ENCODE assay signal across 17 cellular contexts in the genomic region with DNA sequence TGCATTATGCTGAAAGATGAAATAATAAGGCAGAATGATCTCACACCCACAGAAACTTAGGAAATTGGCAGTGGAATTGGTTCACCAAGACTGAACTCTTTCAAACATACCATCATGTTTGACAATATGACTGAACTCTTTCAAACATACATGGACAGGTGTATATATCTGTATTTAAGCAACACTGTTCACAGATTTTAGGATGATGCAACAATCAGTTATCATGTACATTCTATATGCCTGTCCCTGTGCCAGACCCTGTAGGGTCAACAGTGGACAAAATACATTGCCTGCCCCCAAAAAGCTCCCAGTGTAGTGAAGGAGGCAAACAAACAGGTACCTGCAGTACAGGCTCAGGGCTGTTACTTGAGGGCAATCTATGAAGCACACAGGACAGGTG. TPM values are rescaled to one million over a fixed set of nuclear protein-coding genes. Genes with fewer than 3 reads are reported as not detected.
DNase-seq lines count a peak whose midpoint lies in the region; ATAC-seq, FAIRE-seq and TF ChIP-seq lines count a peak whose summit lies in the region.
"Had no signal": no experiment of that assay in that cellular context is flagged by ENCODE, and none has a peak within 500 bp of the region (broad histone marks: within the 10 kb centered on the region; RNA-seq: fewer than 3 reads in every experiment).

No MANE protein-coding gene starts in this region.

- H2BK120ac ChIP-seq in IMR-90 (ENCODE audit: low read depth, low read length): no peak overlapping the region

- no peak overlapping the region for H4K91ac ChIP-seq in IMR-90 (ENCODE audit: insufficient read depth, low read depth, low read length)

- H2AFZ ChIP-seq in IMR-90 (replicated peaks; ENCODE audit: low read length, poor library complexity) (no peak overlapping the region), K562 (ENCODE audit: low read depth, low read length) (no peak overlapping the region)

- ATAC-seq in IMR-90 (ENCODE audit: low read depth) (no peak), K562 (no peak), right cardiac atrium (no peak)
- ATAC-seq: CD8-positive, alpha-beta T cell; GM23338 had no signal

- no peak overlapping the region for H3K4me2 ChIP-seq in IMR-90 (ENCODE audit: low read depth, low read length)
- H3K4me2 ChIP-seq in K562 (ENCODE audit: insufficient read depth, low read length): no peak overlapping the region; the same call in 1 of the 2 replicates
- H3K4me2 ChIP-seq: BLaER1, GM23338 had no signal

- intact Hi-C loops in IMR-90 (cut with micrococcal nuclease): loop anchor here (10.0 kb wide), 1 partner anchor 658 kb away; no protein-coding TSS in a partner anchor
- intact Hi-C loops in K562 (cut with micrococcal nuclease): loop anchor here (5.0 to 10.0 kb wide), 3 partner anchors 85 to 408 kb away; no protein-coding TSS in a partner anchor
- intact Hi-C loops in right cardiac atrium (cut with DNase I): loop anchor here in 2 of 4 donors (5.0 to 10.0 kb wide), 2 partner anchors 155 to 158 kb away; partner anchors contain the start of genes EIF5B (in 2 of the 2) and TXNDC9 (in 2 of the 2)

- no peak overlapping the region for H4K5ac ChIP-seq in IMR-90 (ENCODE audit: low read depth, low read length)

- no TSS peak for BruUV-seq in IMR-90 (replicated peaks; lab: Mats Ljungman, UMichigan)
- BruUV-seq in K562 (replicated peaks; lab: Mats Ljungman, UMichigan): no TSS peak

- H3K27ac ChIP-seq in IMR-90 (ENCODE audit: insufficient read depth, low read length) (no peak overlapping the region), K562 (ENCODE audit: extremely low read depth, low read depth, low read length) (no peak overlapping the region), right cardiac atrium (ENCODE audit: low read length) (no peak overlapping the region)
- H3K27ac ChIP-seq: BLaER1 had no signal

- dilution Hi-C loops in IMR-90 (cut with HindIII; ENCODE audit: low sequenced_read_pairs, unreplicated experiment): no loop called here

- no peak overlapping the region for H4K8ac ChIP-seq in IMR-90 (ENCODE audit: low read depth in 2 of 2, low read length in 2 of 2)

- no peak overlapping the region for H2BK5ac ChIP-seq in IMR-90 (ENCODE audit: low read depth, low read length, poor library complexity, severe bottlenecking)

- H3K27ac Mint-ChIP-seq in activated naive CD4-positive, alpha-beta T cell treated with anti-CD3 and anti-CD28 coated beads, Interleukin-2, amount 50 U/mL, for 24 hours: peak overlapping the region; percentile 6
- H3K27ac Mint-ChIP-seq: CD14-positive monocyte; CD8-positive, alpha-beta T cell; GM23338 had no signal

- H3K4me3 Mint-ChIP-seq in activated naive CD4-positive, alpha-beta T cell treated with anti-CD3 and anti-CD28 coated beads, Interleukin-2, amount 50 U/mL, for 24 hours: no peak overlapping the region
- H3K4me3 Mint-ChIP-seq: CD14-positive monocyte; CD8-positive, alpha-beta T cell; GM23338 had no signal

- H3K36me3 Mint-ChIP-seq in activated naive CD4-positive, alpha-beta T cell treated with anti-CD3 and anti-CD28 coated beads, Interleukin-2, amount 50 U/mL, for 24 hours: peaks cover 3% of the 10 kb centered on the region
- H3K36me3 Mint-ChIP-seq: CD14-positive monocyte had no signal

- H3K9me1 ChIP-seq in IMR-90 (ENCODE audit: insufficient read depth, low read length) (peaks cover 3% of the 10 kb centered on the region; the same call in 1 of the 2 replicates), K562 (ENCODE audit: control insufficient read depth, insufficient read depth, low read length) (no peaks in the 10 kb centered on the region)

- no peak for TF ChIP-seq CTCF in IMR-90 (conservative IDR thresholded peaks at IDR 0.05; ENCODE audit: low read depth, low read length)
- TF ChIP-seq CTCF in K562 (IDR thresholded peaks at IDR 0.05 in 2 of 3, conservative IDR thresholded peaks at IDR 0.05 in 1 of 3; ENCODE audit: insufficient read depth in 2 of 3, low read depth in 1 of 3, low read length in 3 of 3): no peak

- H2AK9ac ChIP-seq in IMR-90 (replicated peaks; ENCODE audit: low read depth, low read length, poor library complexity): no peak overlapping the region

- H3K4me3 ChIP-seq in IMR-90 (ENCODE audit: insufficient read depth, low read depth, low read length) (no peak overlapping the region), K562 (no peak overlapping the region), right cardiac atrium (ENCODE audit: low read length) (no peak overlapping the region)
- H3K4me3 ChIP-seq: BLaER1, GM23338 had no signal

- POLR2A ChIA-PET in IMR-90 (lab: Charles Lee; ENCODE audit: unreplicated experiment) (no interaction called here), K562 (lab: Yijun Ruan, JAX) (no interaction called here)

- H3K23ac ChIP-seq in IMR-90 (ENCODE audit: low read depth, low read length): no peak overlapping the region

- 0 out of 2 replicates have a peak, but pooled peaks cover 2% of the 10 kb centered on the region for H3K4me1 ChIP-seq in IMR-90 (ENCODE audit: control insufficient read depth, insufficient read depth, low read length)
- peaks cover 4 to 7% of the 10 kb centered on the region in 2 experiments; a peak in 3 of 5 replicates for H3K4me1 ChIP-seq in K562 (replicated peaks in 1 of 2; ENCODE audit: control insufficient read depth in 2 of 2, insufficient read depth in 2 of 2, low read length in 2 of 2)
- H3K4me1 ChIP-seq in right cardiac atrium (ENCODE audit: control insufficient read depth, insufficient read depth, low read length): no peaks in the 10 kb centered on the region

- H3K36me3 ChIP-seq in IMR-90 (ENCODE audit: control insufficient read depth, insufficient read depth, low read length) (no peaks in the 10 kb centered on the region), K562 (ENCODE audit: control insufficient read depth, insufficient read depth, low read length) (no peaks in the 10 kb centered on the region; the same call in 2 of the 3 replicates)
- H3K36me3 ChIP-seq: BLaER1 had no signal

- H3K79me2 ChIP-seq in K562 (ENCODE audit: control insufficient read depth, insufficient read depth, low read length): peaks cover 14% of the 10 kb centered on the region

- in situ Hi-C loops in IMR-90 (cut with MboI; ENCODE audit: low sequenced_read_pairs): no loop called here
- in situ Hi-C loops in K562 (cut with MboI): no loop called here

- no peak overlapping the region for H2AK5ac ChIP-seq in IMR-90 (ENCODE audit: low read depth, low read length)

- H3K14ac ChIP-seq in IMR-90 (replicated peaks; ENCODE audit: low read depth, low read length): no peak overlapping the region

- H3K9me3 ChIP-seq in IMR-90 (ENCODE audit: control insufficient read depth, insufficient read depth, low read length) (no peaks in the 10 kb centered on the region), K562 (replicated peaks; ENCODE audit: control insufficient read depth, insufficient read depth, low read depth, low read length) (no peaks in the 10 kb centered on the region), right cardiac atrium (ENCODE audit: control insufficient read depth, low read length) (no peaks in the 10 kb centered on the region)
- H3K9me3 ChIP-seq: BLaER1 had no signal

- H3K9ac ChIP-seq in IMR-90 (ENCODE audit: low read depth, low read length) (no peak overlapping the region), K562 (ENCODE audit: insufficient read depth in 1 of 2, low read depth in 2 of 2, low read length in 2 of 2) (no peak overlapping the region)
- H3K9ac ChIP-seq: BLaER1 had no signal

- CTCF ChIA-PET in IMR-90 (lab: Yijun Ruan, JAX) (no interaction called here), K562 (lab: Yijun Ruan, JAX; ENCODE audit: low intra/inter-chr PET ratio) (no interaction called here)

- no peak overlapping the region for H3K56ac ChIP-seq in IMR-90 (ENCODE audit: extremely low read depth, insufficient read depth, low read length)

- peaks cover 16% of the 10 kb centered on the region for H3K4me1 Mint-ChIP-seq in activated naive CD4-positive, alpha-beta T cell treated with anti-CD3 and anti-CD28 coated beads, Interleukin-2, amount 50 U/mL, for 24 hours

- H3K79me1 ChIP-seq in IMR-90 (ENCODE audit: low read depth in 1 of 2, low read length in 2 of 2): peaks cover 8 to 15% of the 10 kb centered on the region in 2 experiments

- no peak for TF ChIP-seq RAD21 in IMR-90 (IDR thresholded peaks at IDR 0.05; ENCODE audit: low read length)
- no peak for TF ChIP-seq RAD21 in K562 (CRISPR knock-in tag; conservative IDR thresholded peaks at IDR 0.05 in 1 of 2, IDR thresholded peaks at IDR 0.05 in 1 of 2)

- H2BK20ac ChIP-seq in IMR-90 (ENCODE audit: low read depth, low read length): no peak overlapping the region

- no peak for TF ChIP-seq EP300 in K562 (IDR thresholded peaks at IDR 0.05; ENCODE audit: low read length)

- no peak for DNase-seq in activated naive CD4-positive, alpha-beta T cell treated with Interleukin-2 at 50 U/mL for 16 hours
- DNase-seq in IMR-90 (no peak), K562 (ENCODE audit: extremely low read depth in 1 of 4, low spot score in 3 of 4) (no peak), epidermal melanocyte (ENCODE audit: insufficient read length, low spot score) (no peak), right cardiac atrium (no peak), NCI-H748 treated with DMSO at 0.1 percent for 48 hours (lab: John Stamatoyannopoulos, UW) (no peak)
- DNase-seq: 8988T; Calu3; CD8-positive, alpha-beta T cell; DMS79 treated with DMSO at 0.1 percent for 48 hours; GF-D8; HCEC 1CT had no signal

- H3K27me3 ChIP-seq in IMR-90 (ENCODE audit: control insufficient read depth, insufficient read depth, low read length): peaks cover 18% of the 10 kb centered on the region
- H3K27me3 ChIP-seq in K562 (ENCODE audit: control insufficient read depth in 2 of 2, insufficient read depth in 2 of 2, low read length in 2 of 2): no peaks in the 10 kb centered on the region
- H3K27me3 ChIP-seq in right cardiac atrium (ENCODE audit: control insufficient read depth, insufficient read depth): no peaks in the 10 kb centered on the region
- H3K27me3 ChIP-seq: BLaER1 had no signal

- TF ChIP-seq POLR2A in IMR-90 (IDR thresholded peaks at IDR 0.05; ENCODE audit: low read depth, low read length) (no peak), K562 (conservative IDR thresholded peaks at IDR 0.05) (no peak)

- peaks cover 14% of the 10 kb centered on the region for H4K20me1 ChIP-seq in IMR-90 (ENCODE audit: insufficient read depth, low read length)
- H4K20me1 ChIP-seq in K562 (replicated peaks; ENCODE audit: control insufficient read depth, insufficient read depth, low read length): no peaks in the 10 kb centered on the region

- no peak overlapping the region for H2BK15ac ChIP-seq in IMR-90 (ENCODE audit: low read depth, low read length)

- no peak overlapping the region for H3K4ac ChIP-seq in IMR-90 (ENCODE audit: low read depth, low read length)

- peaks cover 2% of the 10 kb centered on the region for H3K27me3 Mint-ChIP-seq in activated naive CD4-positive, alpha-beta T cell treated with anti-CD3 and anti-CD28 coated beads, Interleukin-2, amount 50 U/mL, for 24 hours

- H3K18ac ChIP-seq in IMR-90 (ENCODE audit: low read depth, low read length): no peak overlapping the region

- no peaks in the 10 kb centered on the region for H3K9me3 Mint-ChIP-seq in activated naive CD4-positive, alpha-beta T cell treated with anti-CD3 and anti-CD28 coated beads, Interleukin-2, amount 50 U/mL, for 24 hours
- H3K9me3 Mint-ChIP-seq: CD8-positive, alpha-beta T cell had no signal

- no peak for FAIRE-seq in K562 (lab: Jason Lieb, UNC)
- FAIRE-seq: H54 had no signal

RNA-seq across cellular contexts. Expression of gene REV1, which starts 2.9 kb away (rescaled TPM):
- total RNA-seq in IMR-90 (2012; rRNA removed) (25.8 and 30.1 TPM in 2 replicates), K562 (2014; rRNA removed) (25.0 and 28.1 TPM in 2 replicates), K562 (2014; rRNA removed; fragmentation: Illumina TruSeq; extraction: Trizol) (38.8 and 39.2 TPM in 2 replicates), K562 (2015; rRNA removed; fragmentation: Illumina TruSeq; extraction: Trizol) (38.1 and 41.8 TPM in 2 replicates), K562 (2021) (26.2 and 29.6 TPM in 2 replicates), right cardiac atrium (10 to 100 TPM; 31.0 to 37.1 (median 34.3) TPM)
- polyA plus RNA-seq in IMR-90 (2012; rRNA removed) (12.3 and 13.4 TPM in 2 replicates), K562 (2011; rRNA removed) (54.4 and 57.6 TPM in 2 replicates), K562 (2014; fragmentation: Illumina TruSeq; extraction: Trizol) (22.9 and 26.4 TPM in 2 replicates), K562 (2014; fragmentation: Nextera tagmentation; extraction: Ambion mirVana) (10 to 100 TPM; 12.8 to 13.1 TPM), K562 (2014; rRNA removed) (32.1 TPM in 2 replicates), right cardiac atrium (16.4 TPM)
- 2.2 and 2.5 TPM in 2 replicates for polyA plus RNA-seq in IMR-90 (2012; cell fraction: cytosol; rRNA removed)
- polyA plus RNA-seq in IMR-90 (2012; cell fraction: nucleus; rRNA removed; ENCODE audit: low replicate concordance): 10.8 and 81.4 TPM in 2 replicates
- 166 and 445 TPM in 2 replicates for total RNA-seq in K562 (2011; cell fraction: chromatin; rRNA removed; ENCODE audit: low replicate concordance)
- total RNA-seq in K562 (2011; cell fraction: nucleolus; rRNA removed): 58.7 and 92.5 TPM in 2 replicates
- total RNA-seq in K562 (2011; cell fraction: nucleoplasm; rRNA removed): 127 and 142 TPM in 2 replicates
- polyA plus RNA-seq in K562 (2011; cell fraction: cytosol; rRNA removed): 12.8 and 14.4 TPM in 2 replicates
- 121 and 154 TPM in 2 replicates for polyA plus RNA-seq in K562 (2011; cell fraction: nucleus; rRNA removed)
- polyA plus RNA-seq in K562 (2012): 18.1 and 29.5 TPM in 2 replicates
- polyA minus RNA-seq in K562 (2011; rRNA and poly(A)+ RNA removed): 76.6 and 97.6 TPM in 2 replicates
- 15.8 and 18.6 TPM in 2 replicates for polyA minus RNA-seq in K562 (2011; cell fraction: cytosol; rRNA and poly(A)+ RNA removed)
- 75.8 and 139 TPM in 2 replicates for polyA minus RNA-seq in K562 (2011; cell fraction: nucleus; rRNA and poly(A)+ RNA removed)
